Comparison of ENCODE assay signal across 33 cellular contexts in genomic region chr3:136711277-136711676, GRCh38.
"Had no signal": no experiment of that assay in that cellular context is flagged by ENCODE, and none has a peak within 500 bp of the region (broad histone marks: within the 10 kb centered on the region; RNA-seq: fewer than 3 reads in every experiment).

No MANE protein-coding gene starts in this region.

- ATAC-seq: activated CD8-positive, alpha-beta T cell treated with anti-CD3 and anti-CD28 coated beads for 36 hours; activated naive CD4-positive, alpha-beta T cell treated with anti-CD3 and anti-CD28 coated beads, Interleukin-2, amount 50 U/mL, for 72 hours; activated T-cell treated with anti-CD3 and anti-CD28 coated beads, Interleukin-2, amount 50 U/mL, for 4 hours; activated T-cell treated with anti-CD3 and anti-CD28 coated beads, Interleukin-2, amount 50 U/mL, for 72 hours; activated T-helper 17 cell treated with anti-CD3 and anti-CD28 coated beads, Interleukin-2, amount 50 U/mL, for 72 hours; body of pancreas had no signal

- H3K27ac ChIP-seq: adrenal gland, body of pancreas, brain microvascular endothelial cell, breast epithelium, VCaP had no signal

- H3K4me3 Mint-ChIP-seq: activated B cell treated with CpG ODN at 0.5 μM for 24 hours; activated CD4-positive, alpha-beta memory T cell treated with anti-CD3 and anti-CD28 coated beads for 36 hours; activated CD4-positive, alpha-beta T cell treated with anti-CD3 and anti-CD28 coated beads, Interleukin-2, amount 10 ng/mL, durations not matched to agents 24 days and 14 days; activated CD8-positive, alpha-beta T cell treated with anti-CD3 and anti-CD28 coated beads for 36 hours; activated naive CD4-positive, alpha-beta T cell treated with anti-CD3 and anti-CD28 coated beads for 36 hours; activated naive CD8-positive, alpha-beta T cell treated with anti-CD3 and anti-CD28 coated beads for 36 hours; activated T-cell treated with anti-CD3 and anti-CD28 coated beads, Interleukin-2, amount 50 U/mL, for 4 hours; activated T-cell treated with anti-CD3 and anti-CD28 coated beads, Interleukin-2, amount 50 U/mL, for 72 hours; activated T-helper 1 cell treated with anti-CD3 and anti-CD28 coated beads, Interleukin-12 subunit alpha, Interleukin-12 subunit beta, Interleukin-2, Interleukin-4 antibody, amounts not matched to agents 30 ng/mL and 10 ng/mL and 1 ng/mL, durations not matched to agents 14 hours and 24 hours and 36 hours; activated T-helper 17 cell treated with anti-CD3 and anti-CD28 coated beads, Interleukin-2, amount 50 U/mL, for 72 hours; T-helper 2 cell treated with Interferon-gamma antibody and Interleukin-4, amounts not matched to agents 5 μg/mL and 100 μg/mL, for 36 hours had no signal

- H3K9me3 ChIP-seq: adrenal gland, body of pancreas, breast epithelium had no signal

- H3K36me3 ChIP-seq: adrenal gland, brain microvascular endothelial cell, breast epithelium had no signal

- H3K4me1 ChIP-seq: body of pancreas, breast epithelium had no signal

- DNase-seq: activated B cell treated with CpG ODN at 0.5 μM for 24 hours; activated CD4-positive, alpha-beta memory T cell treated with anti-CD3 and anti-CD28 coated beads for 36 hours; activated CD4-positive, alpha-beta T cell treated with anti-CD3 and anti-CD28 coated beads for 4 hours; activated CD4-positive, alpha-beta T cell treated with anti-CD3 and anti-CD28 coated beads, Interleukin-2, amount 10 ng/mL, durations not matched to agents 24 days and 14 days; activated CD4-positive, alpha-beta T cell treated with anti-CD3 and anti-CD28 coated beads, Interleukin-2, amount 50 U/mL, for 1 hour; activated CD4-positive, alpha-beta T cell treated with anti-CD3 and anti-CD28 coated beads, Interleukin-2, amount 50 U/mL, for 4 hours; activated CD4-positive, CD25-positive, alpha-beta regulatory T cell treated with anti-CD3 and anti-CD28 coated beads, Interleukin-2, amount 50 U/mL, for 72 hours; activated CD8-positive, alpha-beta memory T cell treated with anti-CD3 and anti-CD28 coated beads, Interleukin-2, amount 50 U/mL, for 4 hours; activated CD8-positive, alpha-beta T cell treated with anti-CD3 and anti-CD28 coated beads for 36 hours; activated effector memory CD4-positive, alpha-beta T cell treated with anti-CD3 and anti-CD28 coated beads, Interleukin-2, amount 50 U/mL, for 16 hours; activated gamma-delta T cell treated with Interleukin-2 at 50 U/mL for 16 hours; activated naive CD4-positive, alpha-beta T cell; activated naive CD4-positive, alpha-beta T cell treated with anti-CD3 and anti-CD28 coated beads for 36 hours; activated naive CD4-positive, alpha-beta T cell treated with anti-CD3 and anti-CD28 coated beads, Interleukin-2, amount 50 U/mL, for 16 hours; activated naive CD8-positive, alpha-beta T cell treated with anti-CD3 and anti-CD28 coated beads for 36 hours; activated T-cell treated with anti-CD3 and anti-CD28 coated beads for 4 hours; activated T-cell treated with anti-CD3 and anti-CD28 coated beads, Interleukin-2, amount 50 U/mL, for 1 hour; activated T-cell treated with anti-CD3 and anti-CD28 coated beads, Interleukin-2, amount 50 U/mL, for 4 hours; activated T-cell treated with anti-CD3 and anti-CD28 coated beads, Interleukin-2, amount 50 U/mL, for 72 hours; adrenal gland; amniotic stem cell; aorta; body of pancreas; brain microvascular endothelial cell; central memory CD4-positive, alpha-beta T cell; T-helper 2 cell; T-helper 9 cell had no signal

- H3K27me3 Mint-ChIP-seq: activated B cell treated with CpG ODN at 0.5 μM for 24 hours; activated CD4-positive, alpha-beta memory T cell treated with anti-CD3 and anti-CD28 coated beads for 36 hours; activated CD4-positive, alpha-beta T cell treated with anti-CD3 and anti-CD28 coated beads, Interleukin-2, amount 10 ng/mL, durations not matched to agents 24 days and 14 days; activated CD8-positive, alpha-beta T cell treated with anti-CD3 and anti-CD28 coated beads for 36 hours; activated naive CD8-positive, alpha-beta T cell treated with anti-CD3 and anti-CD28 coated beads for 36 hours; activated T-helper 17 cell treated with anti-CD3 and anti-CD28 coated beads, Interleukin-2, amount 50 U/mL, for 72 hours had no signal

- H3K4me3 ChIP-seq: adrenal gland, body of pancreas, breast epithelium had no signal

- H3K27ac Mint-ChIP-seq: activated B cell treated with CpG ODN at 0.5 μM for 24 hours; activated CD4-positive, alpha-beta memory T cell treated with anti-CD3 and anti-CD28 coated beads for 36 hours; activated CD4-positive, alpha-beta T cell treated with anti-CD3 and anti-CD28 coated beads, Interleukin-2, amount 10 ng/mL, durations not matched to agents 24 days and 14 days; activated CD8-positive, alpha-beta T cell treated with anti-CD3 and anti-CD28 coated beads for 36 hours; activated naive CD4-positive, alpha-beta T cell treated with anti-CD3 and anti-CD28 coated beads for 36 hours; activated naive CD8-positive, alpha-beta T cell treated with anti-CD3 and anti-CD28 coated beads for 36 hours; activated T-cell treated with anti-CD3 and anti-CD28 coated beads, Interleukin-2, amount 50 U/mL, for 72 hours; activated T-helper 1 cell treated with anti-CD3 and anti-CD28 coated beads, Interleukin-12 subunit alpha, Interleukin-12 subunit beta, Interleukin-2, Interleukin-4 antibody, amounts not matched to agents 30 ng/mL and 10 ng/mL and 1 ng/mL, durations not matched to agents 14 hours and 24 hours and 36 hours; activated T-helper 17 cell treated with anti-CD3 and anti-CD28 coated beads, Interleukin-2, amount 50 U/mL, for 72 hours; T-helper 2 cell treated with Interferon-gamma antibody and Interleukin-4, amounts not matched to agents 5 μg/mL and 100 μg/mL, for 36 hours had no signal

- H3K27me3 ChIP-seq: adrenal gland, body of pancreas, brain microvascular endothelial cell, breast epithelium had no signal
